Comparison of ENCODE assay signal across 19 cellular contexts in the genomic region with DNA sequence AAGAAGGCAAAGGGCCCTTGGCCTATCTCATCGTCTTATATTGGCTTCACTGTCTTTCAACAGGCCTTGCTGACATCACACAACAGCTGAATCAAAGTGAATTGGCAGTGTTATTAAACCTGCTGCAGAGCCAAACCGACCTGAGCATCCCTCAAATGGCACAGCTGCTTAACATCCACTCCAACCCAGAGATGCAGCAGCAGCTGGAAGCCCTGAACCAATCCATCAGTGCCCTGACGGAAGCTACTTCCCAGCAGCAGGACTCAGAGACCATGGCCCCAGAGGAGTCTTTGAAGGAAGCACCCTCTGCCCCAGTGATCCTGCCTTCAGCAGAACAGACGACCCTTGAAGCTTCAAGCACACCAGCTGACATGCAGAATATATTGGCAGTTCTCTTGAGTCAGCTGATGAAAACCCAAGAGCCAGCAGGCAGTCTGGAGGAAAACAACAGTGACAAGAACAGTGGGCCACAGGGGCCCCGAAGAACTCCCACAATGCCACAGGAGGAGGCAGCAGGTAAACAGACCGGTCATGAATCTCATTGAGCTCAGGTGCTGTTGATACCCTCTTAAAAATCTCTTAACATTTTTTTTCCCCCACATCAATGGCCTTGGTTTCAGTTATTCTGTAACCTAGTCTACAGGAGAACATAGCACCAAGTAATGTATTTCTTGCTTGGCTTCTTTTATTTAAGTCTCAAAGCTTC.
"Had no signal": no experiment of that assay in that cellular context is flagged by ENCODE, and none has a peak within 500 bp of the region (broad histone marks: within the 10 kb centered on the region; RNA-seq: fewer than 3 reads in every experiment).

No MANE protein-coding gene starts in this region.

- ATAC-seq: left cardiac atrium, T-cell had no signal

- H3K4me3 ChIP-seq: lung, tibial nerve, uterus had no signal

- H3K27ac Mint-ChIP-seq: activated B cell treated with CpG ODN at 0.5 μM for 24 hours; activated CD4-positive, alpha-beta memory T cell treated with anti-CD3 and anti-CD28 coated beads, Interleukin-2, amount 10 ng/mL, durations not matched to agents 7 days and 5 days; activated naive CD4-positive, alpha-beta T cell treated with anti-CD3 and anti-CD28 coated beads, Interleukin-2, amount 50 U/mL, for 24 hours; mesothelial cell of epicardium; progenitor cell of endocrine pancreas; T-cell had no signal

- H3K9me3 Mint-ChIP-seq: activated B cell treated with CpG ODN at 0.5 μM for 24 hours; activated CD4-positive, alpha-beta memory T cell treated with anti-CD3 and anti-CD28 coated beads, Interleukin-2, amount 10 ng/mL, durations not matched to agents 7 days and 5 days; activated naive CD4-positive, alpha-beta T cell treated with anti-CD3 and anti-CD28 coated beads, Interleukin-2, amount 50 U/mL, for 24 hours; mesothelial cell of epicardium; T-cell had no signal

- H3K27me3 Mint-ChIP-seq: activated B cell treated with CpG ODN at 0.5 μM for 24 hours; activated CD4-positive, alpha-beta memory T cell treated with anti-CD3 and anti-CD28 coated beads, Interleukin-2, amount 10 ng/mL, durations not matched to agents 7 days and 5 days; activated naive CD4-positive, alpha-beta T cell treated with anti-CD3 and anti-CD28 coated beads, Interleukin-2, amount 50 U/mL, for 24 hours; progenitor cell of endocrine pancreas; T-cell had no signal

- H3K4me1 Mint-ChIP-seq: activated B cell treated with CpG ODN at 0.5 μM for 24 hours; activated naive CD4-positive, alpha-beta T cell treated with anti-CD3 and anti-CD28 coated beads, Interleukin-2, amount 50 U/mL, for 24 hours; mesothelial cell of epicardium; T-cell had no signal

- H3K27me3 ChIP-seq: tibial nerve, uterus had no signal

- DNase-seq: activated B cell treated with CpG ODN at 0.5 μM for 24 hours; activated CD4-positive, alpha-beta memory T cell treated with anti-CD3 and anti-CD28 coated beads, Interleukin-2, amount 10 ng/mL, durations not matched to agents 7 days and 5 days; activated CD4-positive, alpha-beta T cell treated with anti-CD3 and anti-CD28 coated beads for 48 hours; activated gamma-delta T cell; hippocampal formation; left cardiac atrium; occipital lobe; stimulated activated CD4-positive, alpha-beta T cell treated with anti-CD3 and anti-CD28 coated beads, Interleukin-12 subunit alpha, Interleukin-12 subunit beta, amount 100 ng/mL, for 4 hours; stimulated activated CD4-positive, alpha-beta T cell treated with anti-CD3 and anti-CD28 coated beads, Interleukin-1b, Interleukin-23, amount 100 ng/mL, for 48 hours; stimulated activated CD8-positive, alpha-beta memory T cell treated with anti-CD3 and anti-CD28 coated beads, Interleukin-4, amount 100 ng/mL, for 48 hours; stimulated activated naive CD4-positive, alpha-beta T cell treated with Interleukin-2 at 50 U/mL for 16 hours; T-cell; T-helper 9 cell; uterus had no signal

- H3K4me1 ChIP-seq: uterus had no signal

- H3K9me3 ChIP-seq: tibial nerve, uterus had no signal

- H3K27ac ChIP-seq: tibial nerve, uterus had no signal

- H3K4me3 Mint-ChIP-seq: activated B cell treated with CpG ODN at 0.5 μM for 24 hours; activated CD4-positive, alpha-beta memory T cell treated with anti-CD3 and anti-CD28 coated beads, Interleukin-2, amount 10 ng/mL, durations not matched to agents 7 days and 5 days; activated naive CD4-positive, alpha-beta T cell treated with anti-CD3 and anti-CD28 coated beads, Interleukin-2, amount 50 U/mL, for 24 hours; mesothelial cell of epicardium; T-cell had no signal
